In the genomic region with DNA sequence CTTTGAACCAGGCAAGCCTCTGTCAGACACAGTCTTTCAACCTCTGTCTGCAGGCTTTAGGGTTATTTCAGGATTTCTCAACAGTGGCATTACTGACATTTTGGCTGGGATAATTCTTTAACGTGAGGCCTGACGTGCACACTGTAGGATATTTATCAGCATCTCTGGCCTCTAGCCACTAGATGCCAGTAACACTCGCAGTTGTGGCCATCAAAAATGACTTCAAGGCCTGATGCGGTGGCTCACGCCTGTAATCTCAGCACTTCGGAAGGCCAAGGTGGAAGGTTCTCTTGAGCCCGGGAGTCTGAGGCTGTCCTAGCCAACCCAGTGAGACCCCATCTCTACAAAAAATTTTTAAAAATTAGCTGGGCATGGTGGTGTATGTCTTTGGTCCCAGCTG, we compare ENCODE assay signal across 15 cellular contexts.
DNase-seq lines count a peak whose midpoint lies in the region; ATAC-seq, FAIRE-seq and TF ChIP-seq lines count a peak whose summit lies in the region.
"Had no signal": no experiment of that assay in that cellular context is flagged by ENCODE, and none has a peak within 500 bp of the region (broad histone marks: within the 10 kb centered on the region; RNA-seq: fewer than 3 reads in every experiment).

No MANE protein-coding gene starts in this region.

- H3K27me3 ChIP-seq in GM12878 (replicated peaks in 1 of 2; ENCODE audit: control insufficient read depth in 2 of 2, insufficient read depth in 2 of 2, low read length in 1 of 2), result peaks cover 1 to 2% of the 10 kb centered on the region in 2 experiments; a peak in 1 of 4 replicates
- H3K27me3 ChIP-seq: BLaER1 treated with 17β-estradiol and CSF1 and Interleukin-3, amounts not matched to agents 10 nM and 100 nM had no signal

- DNase-seq in activated CD8-positive, alpha-beta memory T cell treated with anti-CD3 and anti-CD28 coated beads for 24 hours, result peak; percentile 44
- DNase-seq in activated CD8-positive, alpha-beta memory T cell treated with anti-CD3 and anti-CD28 coated beads, Interleukin-2, amount 50 U/mL, for 48 hours, result no peak
- no peak for DNase-seq in GM12878 (ENCODE audit: low read depth, low spot score)
- peak in 2 of 3 donors; percentile 30 to 43 for DNase-seq in immature natural killer cell
- DNase-seq in NCI-H1694 (lab: John Stamatoyannopoulos, UW), result no peak
- no peak for DNase-seq in NCI-H2081 treated with DMSO at 0.1 percent for 48 hours (lab: John Stamatoyannopoulos, UW)
- DNase-seq: CD4-positive, CD25-positive, alpha-beta regulatory T cell; DMS53; GF-D8; HCEC 1CT had no signal

- H3K27ac ChIP-seq in GM12878 (ENCODE audit: control insufficient read depth, insufficient read depth), result no peak overlapping the region
- H3K27ac ChIP-seq: 22Rv1; BLaER1 treated with 17β-estradiol and CSF1 and Interleukin-3, amounts not matched to agents 10 nM and 100 nM had no signal

- H3K27ac Mint-ChIP-seq in immature natural killer cell, result peak overlapping the region; percentile 33 to 96 (median 90)
- H3K27ac Mint-ChIP-seq: CD4-positive, CD25-positive, alpha-beta regulatory T cell had no signal

- WGBS in GM12878 (ENCODE audit: insufficient coverage, insufficient replicate concordance, low lambda C conversion rate, missing lambda C conversion rate), result 46% methylated on average over 7 of the region's 7 CpGs

- peaks cover 3 to 13% (median 11%) of the 10 kb centered on the region in 3 donors for H3K27me3 Mint-ChIP-seq in immature natural killer cell (ENCODE audit: low read depth in 3 of 3)
- H3K27me3 Mint-ChIP-seq: CD4-positive, CD25-positive, alpha-beta regulatory T cell had no signal

- CTCF ChIA-PET in GM12878 (lab: Yijun Ruan, JAX), result interaction anchor here (0.8 to 6.5 kb wide), 2 partner anchors 105 to 121 kb away, joined by 3 to 49 read pairs; no protein-coding TSS in a partner anchor

- H3K4me3 Mint-ChIP-seq in immature natural killer cell, result peak overlapping the region in 3 of 5 donors; percentile 14 to 83 (median 39)
- H3K4me3 Mint-ChIP-seq: CD4-positive, CD25-positive, alpha-beta regulatory T cell; IgD-negative memory B cell had no signal

- no peak overlapping the region for H3K4me3 ChIP-seq in GM12878
- H3K4me3 ChIP-seq: BLaER1 treated with 17β-estradiol and CSF1 and Interleukin-3, amounts not matched to agents 10 nM and 100 nM had no signal

- FAIRE-seq in GM12878 (lab: Jason Lieb, UNC), result no peak

- BruUV-seq in GM12878 (replicated peaks; lab: Mats Ljungman, UMichigan), result no TSS peak

- peak; percentile 38 for ATAC-seq in GM12878
- ATAC-seq in HG03196 (IDR thresholded peaks at IDR 0.05; ENCODE audit: unreplicated experiment), result no peak

- no peak for TF ChIP-seq EP300 in Ishikawa (IDR thresholded peaks at IDR 0.05; ENCODE audit: borderline replicate concordance)
- TF ChIP-seq EP300 in GM12878 (IDR thresholded peaks at IDR 0.05; ENCODE audit: borderline replicate concordance in 1 of 2, control insufficient read depth in 1 of 2, low read depth in 2 of 2, low read length in 2 of 2), result no peak

- H3K36me3 ChIP-seq in GM12878 (ENCODE audit: control insufficient read depth in 2 of 2, insufficient read depth in 2 of 2, low read length in 1 of 2), result no peaks in the 10 kb centered on the region
- H3K36me3 ChIP-seq: BLaER1 treated with 17β-estradiol and CSF1 and Interleukin-3, amounts not matched to agents 10 nM and 100 nM had no signal

- intact Hi-C loops in GM12878 (cut with micrococcal nuclease; ENCODE audit: unreplicated experiment), result no loop called here

- H3K36me3 Mint-ChIP-seq in immature natural killer cell, result peaks cover 0 to 19% (median 8%) of the 10 kb centered on the region in 3 donors
- H3K36me3 Mint-ChIP-seq: CD4-positive, CD25-positive, alpha-beta regulatory T cell; IgD-negative memory B cell had no signal

- no peaks in the 10 kb centered on the region for H4K20me1 ChIP-seq in GM12878 (ENCODE audit: control insufficient read depth, insufficient read depth)
- H4K20me1 ChIP-seq: BLaER1 treated with 17β-estradiol and CSF1 and Interleukin-3, amounts not matched to agents 10 nM and 100 nM had no signal

- POLR2A ChIA-PET in GM12878 (lab: Charles Lee), result no interaction called here

- in situ Hi-C loops in GM12878 (cut with MboI), result no loop called here

- no peaks in the 10 kb centered on the region for H3K4me1 ChIP-seq in GM12878 (ENCODE audit: control insufficient read depth, insufficient read depth, low read length)
- H3K4me1 ChIP-seq: BLaER1 treated with 17β-estradiol and CSF1 and Interleukin-3, amounts not matched to agents 10 nM and 100 nM had no signal

- no peak overlapping the region for H3K4me2 ChIP-seq in GM12878 (ENCODE audit: control insufficient read depth, insufficient read depth)
- H3K4me2 ChIP-seq: BLaER1 treated with 17β-estradiol and CSF1 and Interleukin-3, amounts not matched to agents 10 nM and 100 nM had no signal

- H3K79me2 ChIP-seq in GM12878 (ENCODE audit: control insufficient read depth, insufficient read depth, low read length), result no peaks in the 10 kb centered on the region

- H2AFZ ChIP-seq in GM12878 (ENCODE audit: control insufficient read depth, low read depth, low read length), result no peak overlapping the region

- SMC1A ChIA-PET in GM12878 (lab: Charles Lee; ENCODE audit: uncharacterized antibody, unreplicated experiment), result interaction anchor here (0.8 kb wide), 1 partner anchor 325 kb away, joined by 3 read pairs; no protein-coding TSS in a partner anchor

- peaks cover 34 to 75% of the 10 kb centered on the region in 2 donors for H3K4me1 Mint-ChIP-seq in immature natural killer cell
- H3K4me1 Mint-ChIP-seq: CD4-positive, CD25-positive, alpha-beta regulatory T cell; IgD-negative memory B cell had no signal

- H3K9me3 ChIP-seq in GM12878 (replicated peaks; ENCODE audit: control insufficient read depth, insufficient read depth, low read length), result no peaks in the 10 kb centered on the region
- H3K9me3 ChIP-seq: BLaER1 treated with 17β-estradiol and CSF1 and Interleukin-3, amounts not matched to agents 10 nM and 100 nM had no signal

- TF ChIP-seq POLR2A in GM12878 (IDR thresholded peaks at IDR 0.05; ENCODE audit: low read depth, low read length), result no peak

- TF ChIP-seq RAD21 in Ishikawa (IDR thresholded peaks at IDR 0.05; ENCODE audit: low read depth), result 0 out of 2 replicates have a peak, but pooled peaks have one; percentile 7
- TF ChIP-seq RAD21 in GM12878 (IDR thresholded peaks at IDR 0.05; ENCODE audit: insufficient read depth, low read depth, low read length), result 0 out of 2 replicates have a peak, but pooled peaks have one; percentile 20

- RAD21 ChIA-PET in GM12878 (lab: Charles Lee; ENCODE audit: unreplicated experiment), result interaction anchor here (2.1 kb wide), 1 partner anchor 120 kb away, joined by 9 read pairs; no protein-coding TSS in a partner anchor

- no peak overlapping the region for H3K9ac ChIP-seq in GM12878 (ENCODE audit: control insufficient read depth, insufficient read depth, low read length)
- H3K9ac ChIP-seq: BLaER1 treated with 17β-estradiol and CSF1 and Interleukin-3, amounts not matched to agents 10 nM and 100 nM had no signal

- H3K9me3 Mint-ChIP-seq in immature natural killer cell, result no peaks in the 10 kb centered on the region
- H3K9me3 Mint-ChIP-seq: IgD-negative memory B cell had no signal

- TF ChIP-seq CTCF in GM12878 (IDR thresholded peaks at IDR 0.05 in 2 of 3, conservative IDR thresholded peaks at IDR 0.05 in 1 of 3; ENCODE audit: control insufficient read depth in 2 of 3, extremely low read depth in 1 of 3, insufficient read depth in 1 of 3, low read depth in 3 of 3, low read length in 3 of 3), result peak in 1 of 3 experiments; percentile 12; a peak in 1 of 6 replicates

TF ChIP-seq in Ishikawa, 13 proteins besides CTCF, POLR2A, EP300 and RAD21 (continues in another document):
- TF ChIP-seq TCF12 (IDR thresholded peaks at IDR 0.05; ENCODE audit: low read depth) (no peak), CREB1 (IDR thresholded peaks at IDR 0.05; ENCODE audit: low read depth) (no peak), TEAD4 (IDR thresholded peaks at IDR 0.05) (no peak), NFIC (IDR thresholded peaks at IDR 0.05) (no peak), YY1 (IDR thresholded peaks at IDR 0.05; ENCODE audit: low read depth) (no peak), TAF1 (IDR thresholded peaks at IDR 0.05; ENCODE audit: low read depth) (no peak), CEBPB (IDR thresholded peaks at IDR 0.05) (no peak), EGR1 (IDR thresholded peaks at IDR 0.05) (no peak)
- TF ChIP-seq, protein P1, sequence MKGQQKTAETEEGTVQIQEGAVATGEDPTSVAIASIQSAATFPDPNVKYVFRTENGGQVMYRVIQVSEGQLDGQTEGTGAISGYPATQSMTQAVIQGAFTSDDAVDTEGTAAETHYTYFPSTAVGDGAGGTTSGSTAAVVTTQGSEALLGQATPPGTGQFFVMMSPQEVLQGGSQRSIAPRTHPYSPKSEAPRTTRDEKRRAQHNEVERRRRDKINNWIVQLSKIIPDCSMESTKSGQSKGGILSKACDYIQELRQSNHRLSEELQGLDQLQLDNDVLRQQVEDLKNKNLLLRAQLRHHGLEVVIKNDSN (IDR thresholded peaks at IDR 0.05), result no peak
- TF ChIP-seq, protein P2, sequence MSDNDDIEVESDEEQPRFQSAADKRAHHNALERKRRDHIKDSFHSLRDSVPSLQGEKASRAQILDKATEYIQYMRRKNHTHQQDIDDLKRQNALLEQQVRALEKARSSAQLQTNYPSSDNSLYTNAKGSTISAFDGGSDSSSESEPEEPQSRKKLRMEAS (IDR thresholded peaks at IDR 0.05), result no peak

TF ChIP-seq in GM12878, 131 proteins besides CTCF, POLR2A, EP300 and RAD21 (continues in another document):
- TF ChIP-seq NFXL1 (IDR thresholded peaks at IDR 0.05; ENCODE audit: borderline replicate concordance) (no peak), RELA (IDR thresholded peaks at IDR 0.05; ENCODE audit: borderline replicate concordance, partially characterized antibody) (no peak), RB1 (IDR thresholded peaks at IDR 0.05; ENCODE audit: borderline replicate concordance) (no peak), GATAD2B (conservative IDR thresholded peaks at IDR 0.05; ENCODE audit: low read depth) (no peak), ZZZ3 (IDR thresholded peaks at IDR 0.05; ENCODE audit: control insufficient read depth, insufficient read length, low read depth) (no peak), HDAC6 (IDR thresholded peaks at IDR 0.05; ENCODE audit: unreplicated experiment) (no peak), RFX5 (IDR thresholded peaks at IDR 0.05; ENCODE audit: low read depth, low read length) (no peak), EZH2 (IDR thresholded peaks at IDR 0.05; ENCODE audit: borderline replicate concordance, control insufficient read depth, low read depth, low read length) (no peak)
- TF ChIP-seq, protein P1 (IDR thresholded peaks at IDR 0.05; ENCODE audit: borderline replicate concordance, extremely low read length, insufficient read depth, low read depth, low read length), result no peak

Comparison
In these comparisons a context has a peak if more than half of its experiments do, and no peak if none do; other contexts are left out.
1. DNase-seq: peak in activated CD8-positive, alpha-beta memory T cell treated with anti-CD3 and anti-CD28 coated beads for 24 hours (single experiment) and immature natural killer cell (2 of 3); none in activated CD8-positive, alpha-beta memory T cell treated with anti-CD3 and anti-CD28 coated beads, Interleukin-2, amount 50 U/mL, for 48 hours (single experiment), GM12878 (single experiment), NCI-H1694 (single experiment) and NCI-H2081 treated with DMSO at 0.1 percent for 48 hours (single experiment).